ENCODE assay signal across 26 cellular contexts in the genomic region with DNA sequence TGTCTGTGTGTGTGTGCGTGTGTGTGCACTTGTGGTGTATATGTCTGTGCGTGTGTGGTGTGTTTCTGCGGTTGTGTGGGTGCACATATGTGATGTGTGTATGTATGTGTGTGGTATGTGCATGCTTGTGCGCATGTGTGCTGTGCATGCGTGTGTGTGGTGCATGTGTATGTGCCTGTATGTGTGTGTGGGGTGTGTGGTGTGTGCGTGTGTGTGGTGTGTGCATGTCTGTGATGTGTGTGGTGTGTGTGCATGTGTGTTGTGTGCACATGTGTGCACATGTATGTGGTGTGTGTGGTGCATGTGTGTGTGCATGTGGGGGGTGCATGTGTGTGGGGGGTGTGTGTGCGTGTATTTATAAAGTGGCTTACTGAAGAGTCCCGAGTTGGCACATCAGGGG. TPM values are rescaled to one million over a fixed set of nuclear protein-coding genes. Genes with fewer than 3 reads are reported as not detected.
"Had no signal": no experiment of that assay in that cellular context is flagged by ENCODE, and none has a peak within 500 bp of the region (broad histone marks: within the 10 kb centered on the region; RNA-seq: fewer than 3 reads in every experiment).

No MANE protein-coding gene starts in this region.

- H3K27ac ChIP-seq: brain microvascular endothelial cell, esophagus squamous epithelium, gastrocnemius medialis, left ventricle myocardium inferior, thoracic aorta, upper lobe of left lung had no signal

- H3K4me3 ChIP-seq: esophagus squamous epithelium, gastrocnemius medialis, left ventricle myocardium inferior, thoracic aorta, upper lobe of left lung had no signal

- H3K27me3 ChIP-seq: brain microvascular endothelial cell, esophagus squamous epithelium, gastrocnemius medialis, upper lobe of left lung had no signal

- H3K4me1 ChIP-seq: gastrocnemius medialis, left ventricle myocardium inferior, upper lobe of left lung had no signal

- H3K36me3 Mint-ChIP-seq: natural killer cell treated with Interleukin-12 subunit alpha and Interleukin-12 subunit beta and Interleukin-15 and Interleukin-18, amount 100 ng/mL, for 72 hours; stimulated activated effector memory CD8-positive, alpha-beta T cell treated with anti-CD3 and anti-CD28 coated beads, Interleukin-12 subunit alpha, Interleukin-12 subunit beta, amount 100 ng/mL, for 72 hours had no signal

- H3K4me1 Mint-ChIP-seq: activated naive CD8-positive, alpha-beta T cell treated with anti-CD3 and anti-CD28 coated beads, Interleukin-2, amount 50 U/mL, for 24 hours had no signal

- H3K4me3 Mint-ChIP-seq: activated CD4-positive, alpha-beta memory T cell treated with anti-CD3 and anti-CD28 coated beads for 36 hours; activated naive CD8-positive, alpha-beta T cell treated with anti-CD3 and anti-CD28 coated beads, Interleukin-2, amount 50 U/mL, for 24 hours; natural killer cell treated with Interleukin-12 subunit alpha and Interleukin-12 subunit beta and Interleukin-15 and Interleukin-18, amount 100 ng/mL, for 72 hours; stimulated activated effector memory CD8-positive, alpha-beta T cell treated with anti-CD3 and anti-CD28 coated beads, Interleukin-12 subunit alpha, Interleukin-12 subunit beta, amount 100 ng/mL, for 72 hours; stimulated activated naive CD8-positive, alpha-beta T cell treated with anti-CD3 and anti-CD28 coated beads, Interleukin-15, amount 100 ng/mL, for 72 hours had no signal

- H3K27me3 Mint-ChIP-seq: activated CD4-positive, alpha-beta memory T cell treated with anti-CD3 and anti-CD28 coated beads for 36 hours; activated naive CD8-positive, alpha-beta T cell treated with anti-CD3 and anti-CD28 coated beads, Interleukin-2, amount 50 U/mL, for 24 hours; natural killer cell treated with Interleukin-12 subunit alpha and Interleukin-12 subunit beta and Interleukin-15 and Interleukin-18, amount 100 ng/mL, for 72 hours; stimulated activated naive CD8-positive, alpha-beta T cell treated with anti-CD3 and anti-CD28 coated beads, Interleukin-15, amount 100 ng/mL, for 72 hours had no signal

- H3K9me3 ChIP-seq: esophagus squamous epithelium, gastrocnemius medialis, left ventricle myocardium inferior, thoracic aorta, upper lobe of left lung had no signal

- H3K36me3 ChIP-seq: brain microvascular endothelial cell, thoracic aorta had no signal

- DNase-seq: activated CD4-positive, alpha-beta memory T cell treated with anti-CD3 and anti-CD28 coated beads for 36 hours; activated CD4-positive, alpha-beta T cell treated with anti-CD3 and anti-CD28 coated beads for 48 hours; activated gamma-delta T cell; activated naive CD4-positive, alpha-beta T cell treated with anti-CD3 and anti-CD28 coated beads, Interleukin-2, amount 50 U/mL, for 16 hours; activated naive CD8-positive, alpha-beta T cell treated with anti-CD3 and anti-CD28 coated beads, Interleukin-2, amount 50 U/mL, for 24 hours; anterior cingulate cortex; brain microvascular endothelial cell; central memory CD4-positive, alpha-beta T cell; esophagus squamous epithelium; gastrocnemius medialis; head of caudate nucleus; left ventricle myocardium inferior; mammary epithelial cell; midbrain; occipital lobe; small intestine; stimulated activated CD4-positive, alpha-beta T cell treated with anti-CD3 and anti-CD28 coated beads, Interleukin-2, amount 100 ng/mL, for 24 hours; stimulated activated naive CD8-positive, alpha-beta T cell treated with anti-CD3 and anti-CD28 coated beads, Interleukin-15, amount 100 ng/mL, for 72 hours; T-helper 1 cell; upper lobe of left lung had no signal

- FAIRE-seq: colon, small intestine had no signal

- H3K27ac Mint-ChIP-seq: activated CD4-positive, alpha-beta memory T cell treated with anti-CD3 and anti-CD28 coated beads for 36 hours; activated naive CD8-positive, alpha-beta T cell treated with anti-CD3 and anti-CD28 coated beads, Interleukin-2, amount 50 U/mL, for 24 hours; natural killer cell treated with Interleukin-12 subunit alpha and Interleukin-12 subunit beta and Interleukin-15 and Interleukin-18, amount 100 ng/mL, for 72 hours had no signal

- ATAC-seq: activated naive CD8-positive, alpha-beta T cell treated with anti-CD3 and anti-CD28 coated beads, Interleukin-2, amount 50 U/mL, for 24 hours; gastrocnemius medialis; natural killer cell treated with Interleukin-12 subunit alpha and Interleukin-12 subunit beta and Interleukin-15 and Interleukin-18, amount 100 ng/mL, for 72 hours; sciatic nerve; SK-N-SH treated with all-trans-retinoic acid at 6 μM for 48 hours; stimulated activated effector memory CD8-positive, alpha-beta T cell treated with anti-CD3 and anti-CD28 coated beads, Interleukin-12 subunit alpha, Interleukin-12 subunit beta, amount 100 ng/mL, for 72 hours; stimulated activated naive CD8-positive, alpha-beta T cell treated with anti-CD3 and anti-CD28 coated beads, Interleukin-15, amount 100 ng/mL, for 72 hours had no signal

- H3K9me3 Mint-ChIP-seq: activated CD4-positive, alpha-beta memory T cell treated with anti-CD3 and anti-CD28 coated beads for 36 hours; activated naive CD8-positive, alpha-beta T cell treated with anti-CD3 and anti-CD28 coated beads, Interleukin-2, amount 50 U/mL, for 24 hours; natural killer cell treated with Interleukin-12 subunit alpha and Interleukin-12 subunit beta and Interleukin-15 and Interleukin-18, amount 100 ng/mL, for 72 hours; stimulated activated effector memory CD8-positive, alpha-beta T cell treated with anti-CD3 and anti-CD28 coated beads, Interleukin-12 subunit alpha, Interleukin-12 subunit beta, amount 100 ng/mL, for 72 hours; stimulated activated naive CD8-positive, alpha-beta T cell treated with anti-CD3 and anti-CD28 coated beads, Interleukin-15, amount 100 ng/mL, for 72 hours had no signal

RNA-seq across cellular contexts. Expression of gene DNAI2, which starts 23.0 kb away (rescaled TPM):
- total RNA-seq: gastrocnemius medialis; left ventricle myocardium inferior; mammary epithelial cell; natural killer cell treated with Interleukin-12 subunit alpha and Interleukin-12 subunit beta and Interleukin-15 and Interleukin-18, amount 100 ng/mL, for 72 hours; occipital lobe; sciatic nerve; thoracic aorta had no signal
- polyA plus RNA-seq: mammary epithelial cell had no signal
